1 cellular context compared by ENCODE assay signal in the genomic region with DNA sequence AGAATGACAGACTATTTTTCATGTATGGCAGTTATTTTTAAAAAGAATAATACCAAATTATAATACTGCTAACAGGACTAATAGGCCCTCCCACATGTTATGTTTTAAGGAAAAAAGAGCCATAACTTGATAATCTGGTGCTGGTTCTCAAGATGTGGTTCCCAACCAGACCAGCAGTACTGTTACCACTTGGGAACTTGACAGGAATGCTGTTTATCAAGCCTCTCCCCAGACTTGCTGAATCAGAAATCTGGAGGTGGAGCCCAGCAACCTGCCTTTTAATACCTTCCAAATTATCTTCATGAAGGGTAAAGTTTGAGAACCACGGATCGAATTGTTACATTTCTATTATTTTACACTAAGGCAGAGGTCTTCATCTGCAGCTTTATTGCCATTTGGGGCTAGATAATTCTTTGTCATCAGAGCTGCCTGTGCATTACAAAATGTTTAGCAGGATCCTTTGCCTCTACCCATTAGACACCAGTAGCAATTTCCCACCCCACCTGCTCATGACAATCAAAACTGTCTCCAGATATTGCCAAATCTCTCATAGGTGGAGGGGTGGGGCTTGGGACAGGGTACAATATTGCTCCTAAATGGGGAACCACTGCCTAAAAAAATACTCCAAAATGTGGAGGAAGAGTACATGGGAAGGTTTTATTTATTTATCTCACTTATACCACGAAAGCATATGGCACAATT.
TF ChIP-seq lines count a peak whose summit lies in the region.

No MANE protein-coding gene starts in this region.

TF ChIP-seq in IMR-90, 13 proteins besides CTCF, POLR2A, EP300 and RAD21 (continued from another document):
- TF ChIP-seq ELK1 (IDR thresholded peaks at IDR 0.05; ENCODE audit: borderline replicate concordance, low read depth, low read length) (no peak), MXI1 (IDR thresholded peaks at IDR 0.05; ENCODE audit: borderline replicate concordance, low read depth, low read length) (no peak), FOS (IDR thresholded peaks at IDR 0.05; ENCODE audit: low read depth, low read length) (no peak), RFX5 (IDR thresholded peaks at IDR 0.05; ENCODE audit: low read depth, low read length) (no peak)
